ENCODE assay signal across 8 cellular contexts in genomic region chr3:142889263-142890014, GRCh38. TPM values are rescaled to one million over a fixed set of nuclear protein-coding genes. Genes with fewer than 3 reads are reported as not detected.
DNase-seq lines count a peak whose midpoint lies in the region; TF ChIP-seq lines count a peak whose summit lies in the region.

No MANE protein-coding gene starts in this region.

- H3K27ac ChIP-seq in liver (ENCODE audit: low read depth in 1 of 2, low read length in 2 of 2) (peak overlapping the region; percentile 47 to 55), testis (peak overlapping the region in 1 of 2 donors; percentile 5)

- intact Hi-C loops in activated CD4-positive, alpha-beta T cell treated with anti-CD3 and anti-CD28 coated beads, Interleukin-2, amount 10 ng/mL, durations not matched to agents 24 days and 14 days (cut with micrococcal nuclease), result no loop called here
- intact Hi-C loops in testis (cut with DNase I; ENCODE audit: low total_unique reads), result no loop called here

- H3K4me1 ChIP-seq in adipocyte (ENCODE audit: control insufficient read depth, insufficient read depth, low read length) (peaks cover 27% of the 10 kb centered on the region), liver (ENCODE audit: control insufficient read depth in 4 of 4, insufficient read depth in 4 of 4, low read length in 3 of 4) (peaks cover 2 to 12% (median 5%) of the 10 kb centered on the region in 4 donors), testis (peaks cover 7% of the 10 kb centered on the region)

- WGBS in liver, result 8% methylated on average over 23 of the region's 23 CpGs
- WGBS in testis, 2 donors, result 14 to 16% methylated on average over 17 to 23 of the region's 23 CpGs

- peak overlapping the region; percentile 89 for H3K4me3 ChIP-seq in adipocyte (ENCODE audit: low read length)
- H3K4me3 ChIP-seq in liver (ENCODE audit: low read depth in 1 of 3, low read length in 3 of 3), result peak overlapping the region; percentile 74 to 83 (median 79)
- H3K4me3 ChIP-seq in testis, result peak overlapping the region; percentile 51 to 65

- no peak overlapping the region for H3K27ac Mint-ChIP-seq in activated CD4-positive, alpha-beta T cell treated with anti-CD3 and anti-CD28 coated beads, Interleukin-2, amount 10 ng/mL, durations not matched to agents 24 days and 14 days

- no peak for TF ChIP-seq CTCF in liver (IDR thresholded peaks at IDR 0.05; ENCODE audit: low read depth, low read length, missing input control)
- TF ChIP-seq CTCF in testis (IDR thresholded peaks at IDR 0.05), result no peak

- H3K4me1 Mint-ChIP-seq in activated CD4-positive, alpha-beta T cell treated with anti-CD3 and anti-CD28 coated beads, Interleukin-2, amount 10 ng/mL, durations not matched to agents 24 days and 14 days, result peaks cover 7% of the 10 kb centered on the region

- H3K36me3 Mint-ChIP-seq in activated CD4-positive, alpha-beta T cell treated with anti-CD3 and anti-CD28 coated beads, Interleukin-2, amount 10 ng/mL, durations not matched to agents 24 days and 14 days (ENCODE audit: low read depth), result no peaks in the 10 kb centered on the region

- H3K9me3 ChIP-seq in adipocyte (ENCODE audit: control insufficient read depth, low read length), result no peaks in the 10 kb centered on the region
- H3K9me3 ChIP-seq in liver (ENCODE audit: control insufficient read depth in 4 of 4, low read length in 3 of 4), result no peaks in the 10 kb centered on the region
- H3K9me3 ChIP-seq in testis, result no peaks in the 10 kb centered on the region

- H3K9ac ChIP-seq in adipocyte (ENCODE audit: low read length), result peak overlapping the region; percentile 92
- peak overlapping the region; percentile 2 to 65 for H3K9ac ChIP-seq in liver (ENCODE audit: low read depth in 1 of 2, low read length in 2 of 2)

- H3K9me3 Mint-ChIP-seq in activated CD4-positive, alpha-beta T cell treated with anti-CD3 and anti-CD28 coated beads, Interleukin-2, amount 10 ng/mL, durations not matched to agents 24 days and 14 days, result no peaks in the 10 kb centered on the region

- H3K4me3 Mint-ChIP-seq in activated CD4-positive, alpha-beta T cell treated with anti-CD3 and anti-CD28 coated beads, Interleukin-2, amount 10 ng/mL, durations not matched to agents 24 days and 14 days, result peak overlapping the region; percentile 70

- H3K36me3 ChIP-seq in adipocyte (ENCODE audit: control insufficient read depth, insufficient read depth, low read length, severe bottlenecking), result no peaks in the 10 kb centered on the region
- peaks cover 0 to 3% (median 0%) of the 10 kb centered on the region in 4 donors for H3K36me3 ChIP-seq in liver (ENCODE audit: control insufficient read depth in 4 of 4, insufficient read depth in 3 of 4, low read depth in 1 of 4, low read length in 3 of 4)
- no peaks in the 10 kb centered on the region for H3K36me3 ChIP-seq in testis (ENCODE audit: low read depth, missing control alignments)

- TF ChIP-seq RAD21 in liver (IDR thresholded peaks at IDR 0.05), result no peak

- no peak for DNase-seq in activated CD4-positive, alpha-beta T cell treated with anti-CD3 and anti-CD28 coated beads, Interleukin-2, amount 10 ng/mL, durations not matched to agents 24 days and 14 days
- no peak for DNase-seq in activated CD4-positive, alpha-beta T cell treated with anti-CD3 and anti-CD28 coated beads, Interleukin-2, amount 50 U/mL, for 1 hour
- no peak for DNase-seq in adipocyte (ENCODE audit: low read depth)
- DNase-seq in testis, result no peak
- no peak for DNase-seq in T1000 (lab: John Stamatoyannopoulos, UW)
- DNase-seq in NK-92 (lab: John Stamatoyannopoulos, UW; ENCODE audit: unreplicated experiment), result no peak
- no peak for DNase-seq in activated CD4-positive, CD25-positive, alpha-beta regulatory T cell (lab: John Stamatoyannopoulos, UW)

- H3K27me3 Mint-ChIP-seq in activated CD4-positive, alpha-beta T cell treated with anti-CD3 and anti-CD28 coated beads, Interleukin-2, amount 10 ng/mL, durations not matched to agents 24 days and 14 days, result peaks cover 52% of the 10 kb centered on the region

- no peaks in the 10 kb centered on the region for H3K27me3 ChIP-seq in adipocyte (replicated peaks; ENCODE audit: control insufficient read depth, insufficient read depth, low read length)
- peaks cover 0 to 2% (median 0%) of the 10 kb centered on the region in 4 donors for H3K27me3 ChIP-seq in liver (ENCODE audit: control insufficient read depth in 4 of 4, insufficient read depth in 4 of 4, low read length in 3 of 4)
- H3K27me3 ChIP-seq in testis, result no peaks in the 10 kb centered on the region

- TF ChIP-seq POLR2A in testis (IDR thresholded peaks at IDR 0.05), result no peak

TF ChIP-seq in liver, 16 proteins besides CTCF, POLR2A, EP300 and RAD21:
- TF ChIP-seq ATF3 (IDR thresholded peaks at IDR 0.05) (no peak), EGR1 (IDR thresholded peaks at IDR 0.05; ENCODE audit: low read depth in 2 of 2) (no peak), SP1 (IDR thresholded peaks at IDR 0.05) (no peak), ZBTB33 (IDR thresholded peaks at IDR 0.05) (no peak), NR2F2 (IDR thresholded peaks at IDR 0.05) (no peak), YY1 (IDR thresholded peaks at IDR 0.05) (no peak), GABPA (IDR thresholded peaks at IDR 0.05 in 1 of 2, conservative IDR thresholded peaks at IDR 0.05 in 1 of 2) (no peak), FOXA1 (IDR thresholded peaks at IDR 0.05) (no peak), TAF1 (conservative IDR thresholded peaks at IDR 0.05) (no peak), MAX (IDR thresholded peaks at IDR 0.05) (no peak), HNF4A (conservative IDR thresholded peaks at IDR 0.05) (no peak), RXRA (IDR thresholded peaks at IDR 0.05) (no peak), JUND (IDR thresholded peaks at IDR 0.05) (no peak), REST (IDR thresholded peaks at IDR 0.05) (no peak), FOXA2 (IDR thresholded peaks at IDR 0.05) (no peak), HNF4G (IDR thresholded peaks at IDR 0.05) (no peak)

RNA-seq across cellular contexts. Expression of gene PCOLCE2, which starts 0.6 kb away (rescaled TPM):
- 0.28 and 0.33 TPM in 2 replicates for total RNA-seq in activated CD4-positive, alpha-beta T cell treated with anti-CD3 and anti-CD28 coated beads, Interleukin-2, amount 10 ng/mL, durations not matched to agents 24 days and 14 days
- total RNA-seq in liver (10 to 100 TPM; 16.1 to 17.2 TPM), testis (10 to 100 TPM; 10.7 to 14.4 TPM)
- polyA plus RNA-seq in liver (10 to 100 TPM in 1 of 2 donors, 1 to 10 TPM in 1; 9.1 to 10.4 TPM), testis (ENCODE audit: insufficient read depth, low read depth, low replicate concordance) (15.4 TPM)
